ENCODE assay signal across 8 cellular contexts in genomic region chr10:128150045-128150493, GRCh38. TPM values are rescaled to one million over a fixed set of nuclear protein-coding genes. Genes with fewer than 3 reads are reported as not detected.
DNase-seq lines count a peak whose midpoint lies in the region; ATAC-seq and TF ChIP-seq lines count a peak whose summit lies in the region.

No MANE protein-coding gene starts in this region.

- in situ Hi-C loops in Caki2 (cut with HindIII; ENCODE audit: low pct_unique_long_range_greater_than_20kb, low sequenced_read_pairs) = no loop called here
- in situ Hi-C loops in transverse colon (cut with MboI; ENCODE audit: low pct_ligation_motif_present in 1 of 4, low pct_unique_long_range_greater_than_20kb in 1 of 4, low sequenced_read_pairs in 3 of 4) = no loop called here

- TF ChIP-seq CTCF in cardiac muscle cell (IDR thresholded peaks at IDR 0.05; ENCODE audit: low read depth, low read length) (peak; percentile 90), transverse colon (IDR thresholded peaks at IDR 0.05) (peak; percentile 74 to 93 (median 81))

- no peak for TF ChIP-seq EP300 in transverse colon (IDR thresholded peaks at IDR 0.05; ENCODE audit: low read depth)

- H3K4me3 ChIP-seq in HUES48 (ENCODE audit: low read depth, low read length) (peak overlapping the region; percentile 71), SJSA1 (peak overlapping the region; percentile 35), cardiac muscle cell (peak overlapping the region; percentile 34), transverse colon (peak overlapping the region in 3 of 4 donors; percentile 33 to 61 (median 40))

- H3K9me3 ChIP-seq in HUES48 (ENCODE audit: control insufficient read depth, insufficient read depth, low read length) (no peaks in the 10 kb centered on the region), SJSA1 (replicated peaks) (no peaks in the 10 kb centered on the region), cardiac muscle cell (ENCODE audit: low read depth) (no peaks in the 10 kb centered on the region), transverse colon (no peaks in the 10 kb centered on the region)

- 0 to 3% methylated on average over 1 to 14 of the region's 53 CpGs for WGBS in transverse colon (ENCODE audit: low coverage in 1 of 2), 2 donors

- intact Hi-C loops in posterior cingulate gyrus (cut with DNase I) = loop anchor here (1.0 kb wide), 1 partner anchor 72 kb away; no protein-coding TSS in a partner anchor
- intact Hi-C loops in transverse colon (cut with DNase I; ENCODE audit: low total_unique reads) = no loop called here

- H3K36me3 ChIP-seq in HUES48 (ENCODE audit: control insufficient read depth, insufficient read depth, low read length) (no peaks in the 10 kb centered on the region), SJSA1 (no peaks in the 10 kb centered on the region), cardiac muscle cell (no peaks in the 10 kb centered on the region), transverse colon (no peaks in the 10 kb centered on the region)

- H3K27me3 ChIP-seq in HUES48 (ENCODE audit: control insufficient read depth, insufficient read depth, low read length) (peaks cover 12% of the 10 kb centered on the region), SJSA1 (replicated peaks) (no peaks in the 10 kb centered on the region), cardiac muscle cell (no peaks in the 10 kb centered on the region), transverse colon (peaks cover 21% of the 10 kb centered on the region)

- peak; percentile 96 for ATAC-seq in GM21381 (IDR thresholded peaks at IDR 0.05; ENCODE audit: unreplicated experiment)

- no peak overlapping the region for H3K9ac ChIP-seq in HUES48 (ENCODE audit: low read depth, low read length)

- no peak for TF ChIP-seq POLR2A in transverse colon (IDR thresholded peaks at IDR 0.05)

- H3K27ac ChIP-seq in HUES48 (ENCODE audit: low read depth, low read length) (no peak overlapping the region), SJSA1 (no peak overlapping the region), cardiac muscle cell (no peak overlapping the region), transverse colon (no peak overlapping the region)

- peaks cover 6% of the 10 kb centered on the region; the same call in 1 of the 2 replicates for H3K4me1 ChIP-seq in HUES48 (ENCODE audit: control insufficient read depth, insufficient read depth, low read length)
- H3K4me1 ChIP-seq in SJSA1 (replicated peaks) = peaks cover 4% of the 10 kb centered on the region
- no peaks in the 10 kb centered on the region for H3K4me1 ChIP-seq in cardiac muscle cell (ENCODE audit: low read depth)
- H3K4me1 ChIP-seq in transverse colon = peaks cover 0 to 10% (median 7%) of the 10 kb centered on the region in 4 donors

- DNase-seq in Caki2 (ENCODE audit: low read depth) = peak; percentile 78
- peak; percentile 55 to 69 for DNase-seq in SJSA1 (ENCODE audit: low read depth in 1 of 2, low spot score in 2 of 2)
- DNase-seq in activated naive CD4-positive, alpha-beta T cell treated with anti-CD3 and anti-CD28 coated beads, Interleukin-2, amount 50 U/mL, for 16 hours = peak; percentile 79
- DNase-seq in cardiac muscle cell (ENCODE audit: low read depth in 1 of 2, low spot score in 1 of 2) = peak; percentile 73 to 85
- peak in 9 of 10 donors; percentile 51 to 94 (median 55) for DNase-seq in posterior cingulate gyrus
- peak; percentile 71 for DNase-seq in transverse colon

RNA-seq across cellular contexts. Expression of gene MKI67, which starts 23.8 kb away (rescaled TPM):
- total RNA-seq in Caki2 (2014; rRNA removed; shearing (Covaris generic); ENCODE audit: low replicate concordance) = 8.8 and 10.5 TPM in 2 replicates
- 26.7 and 50.4 TPM in 2 replicates for total RNA-seq in SJSA1 (2014; rRNA removed; shearing (Covaris generic))
- 5.6 and 63.6 TPM in 2 replicates for total RNA-seq in cardiac muscle cell
- 7.9 and 80.5 TPM in 2 replicates for polyA plus RNA-seq in cardiac muscle cell
- 10 to 100 TPM in 2 of 4 donors, 1 to 10 TPM in 2; 4.5 to 40.8 (median 8.4) TPM for total RNA-seq in transverse colon
